15 cellular contexts compared by ENCODE assay signal in genomic region chr16:55437627-55438026, GRCh38. TPM values are rescaled to one million over a fixed set of nuclear protein-coding genes. Genes with fewer than 3 reads are reported as not detected.
DNase-seq lines count a peak whose midpoint lies in the region; ATAC-seq, FAIRE-seq and TF ChIP-seq lines count a peak whose summit lies in the region.
"Had no signal": no experiment of that assay in that cellular context is flagged by ENCODE, and none has a peak within 500 bp of the region (broad histone marks: within the 10 kb centered on the region; RNA-seq: fewer than 3 reads in every experiment).

No MANE protein-coding gene starts in this region.

- 0% methylated on average over 3 of the region's 3 CpGs for WGBS in K562 (ENCODE audit: insufficient coverage, low coverage, missing lambda C conversion rate)

- H3K9me3 Mint-ChIP-seq in naive thymus-derived CD4-positive, alpha-beta T cell: peaks cover 0 to 3% (median 0%) of the 10 kb centered on the region in 11 donors
- H3K9me3 Mint-ChIP-seq: memory B cell had no signal

- H3K4me1 Mint-ChIP-seq in naive thymus-derived CD4-positive, alpha-beta T cell: no peaks in the 10 kb centered on the region
- H3K4me1 Mint-ChIP-seq: memory B cell had no signal

- peak; percentile 90 for DNase-seq in AG10803 (ENCODE audit: low read depth)
- DNase-seq in KG1 (lab: John Stamatoyannopoulos, UW): peak; percentile 22
- DNase-seq in K562 (ENCODE audit: extremely low read depth in 1 of 4, low spot score in 3 of 4): no peak
- no peak for DNase-seq in naive thymus-derived CD4-positive, alpha-beta T cell
- DNase-seq in NCI-H2029 (lab: John Stamatoyannopoulos, UW): no peak
- no peak for DNase-seq in NCI-H1092 treated with DMSO at 0.1 percent for 48 hours (lab: John Stamatoyannopoulos, UW)
- DNase-seq: activated CD4-positive, alpha-beta T cell treated with anti-CD3 and anti-CD28 coated beads, Interleukin-2, amount 50 U/mL, for 48 hours; amygdala; BE2C; erythroblast; NCI-H2171 treated with DMSO at 0.1 percent for 48 hours; right cardiac atrium had no signal

- POLR2A ChIA-PET in K562 (lab: Yijun Ruan, JAX): no interaction called here
- POLR2A ChIA-PET in naive thymus-derived CD4-positive, alpha-beta T cell (lab: Charles Lee): no interaction called here

- no peak overlapping the region for H3K4me2 ChIP-seq in K562 (ENCODE audit: insufficient read depth, low read length)

- ATAC-seq in K562 (no peak), HG03439 (IDR thresholded peaks at IDR 0.05; ENCODE audit: unreplicated experiment) (no peak), HG02852 (IDR thresholded peaks at IDR 0.05; ENCODE audit: unreplicated experiment) (no peak)
- ATAC-seq in naive thymus-derived CD4-positive, alpha-beta T cell: peak; percentile 77

- TF ChIP-seq POLR2A in K562 (conservative IDR thresholded peaks at IDR 0.05): no peak

- H3K36me3 ChIP-seq in K562 (ENCODE audit: control insufficient read depth, insufficient read depth, low read length): no peaks in the 10 kb centered on the region
- H3K36me3 ChIP-seq in naive thymus-derived CD4-positive, alpha-beta T cell (ENCODE audit: control insufficient read depth in 2 of 3, insufficient read depth in 3 of 3, low read length in 3 of 3): no peaks in the 10 kb centered on the region
- H3K36me3 ChIP-seq: BE2C had no signal

- no peak overlapping the region for H3K4me3 Mint-ChIP-seq in naive thymus-derived CD4-positive, alpha-beta T cell
- H3K4me3 Mint-ChIP-seq: memory B cell had no signal

- H3K27ac Mint-ChIP-seq in naive thymus-derived CD4-positive, alpha-beta T cell: no peak overlapping the region
- H3K27ac Mint-ChIP-seq: memory B cell had no signal

- peaks cover 0 to 17% of the 10 kb centered on the region in 2 experiments; a peak in 2 of 5 replicates for H3K27me3 ChIP-seq in K562 (ENCODE audit: control insufficient read depth in 2 of 2, insufficient read depth in 2 of 2, low read length in 2 of 2)
- H3K27me3 ChIP-seq in naive thymus-derived CD4-positive, alpha-beta T cell (ENCODE audit: control insufficient read depth in 2 of 2, insufficient read depth in 2 of 2, low read length in 2 of 2): no peaks in the 10 kb centered on the region

- TF ChIP-seq CTCF in AG10803 (conservative IDR thresholded peaks at IDR 0.05; ENCODE audit: low read length): no peak
- no peak for TF ChIP-seq CTCF in K562 (IDR thresholded peaks at IDR 0.05 in 2 of 3, conservative IDR thresholded peaks at IDR 0.05 in 1 of 3; ENCODE audit: insufficient read depth in 2 of 3, low read depth in 1 of 3, low read length in 3 of 3)

- TF ChIP-seq EP300 in K562 (IDR thresholded peaks at IDR 0.05; ENCODE audit: low read length): no peak

- peaks cover 1 to 21% (median 12%) of the 10 kb centered on the region in 5 donors for H3K27me3 Mint-ChIP-seq in naive thymus-derived CD4-positive, alpha-beta T cell

- H3K9me1 ChIP-seq in K562 (ENCODE audit: control insufficient read depth, insufficient read depth, low read length): no peaks in the 10 kb centered on the region

- FAIRE-seq in K562 (lab: Jason Lieb, UNC): no peak

- H3K9me3 ChIP-seq in K562 (replicated peaks; ENCODE audit: control insufficient read depth, insufficient read depth, low read depth, low read length): no peaks in the 10 kb centered on the region
- no peaks in the 10 kb centered on the region for H3K9me3 ChIP-seq in naive thymus-derived CD4-positive, alpha-beta T cell (ENCODE audit: control insufficient read depth in 2 of 3, low read length in 3 of 3)
- H3K9me3 ChIP-seq: BE2C had no signal

- no peak for TF ChIP-seq RAD21 in K562 (CRISPR knock-in tag; conservative IDR thresholded peaks at IDR 0.05 in 1 of 2, IDR thresholded peaks at IDR 0.05 in 1 of 2)

- BruUV-seq in K562 (replicated peaks; lab: Mats Ljungman, UMichigan): no TSS peak

- no peak overlapping the region for H2AFZ ChIP-seq in K562 (ENCODE audit: low read depth, low read length)

- no peak overlapping the region for H3K9ac ChIP-seq in K562 (ENCODE audit: insufficient read depth in 1 of 2, low read depth in 2 of 2, low read length in 2 of 2)

- H3K79me2 ChIP-seq in K562 (ENCODE audit: control insufficient read depth, insufficient read depth, low read length): no peaks in the 10 kb centered on the region

- intact Hi-C loops in K562 (cut with micrococcal nuclease): no loop called here
- intact Hi-C loops in naive thymus-derived CD4-positive, alpha-beta T cell (cut with micrococcal nuclease): no loop called here

- CTCF ChIA-PET in K562 (lab: Yijun Ruan, JAX; ENCODE audit: low intra/inter-chr PET ratio): no interaction called here
- CTCF ChIA-PET in naive thymus-derived CD4-positive, alpha-beta T cell (lab: Charles Lee): no interaction called here

- in situ Hi-C loops in K562 (cut with MboI): no loop called here

- no peaks in the 10 kb centered on the region for H3K36me3 Mint-ChIP-seq in naive thymus-derived CD4-positive, alpha-beta T cell
- H3K36me3 Mint-ChIP-seq: memory B cell had no signal

- H3K4me1 ChIP-seq in K562 (replicated peaks in 1 of 2; ENCODE audit: control insufficient read depth in 2 of 2, insufficient read depth in 2 of 2, low read length in 2 of 2): peaks cover 8 to 12% of the 10 kb centered on the region in 2 experiments; a peak in 4 of 5 replicates
- no peaks in the 10 kb centered on the region for H3K4me1 ChIP-seq in naive thymus-derived CD4-positive, alpha-beta T cell (ENCODE audit: control insufficient read depth in 2 of 2, insufficient read depth in 2 of 2, low read length in 2 of 2)
- H3K4me1 ChIP-seq: BE2C had no signal

- no peaks in the 10 kb centered on the region for H4K20me1 ChIP-seq in K562 (replicated peaks; ENCODE audit: control insufficient read depth, insufficient read depth, low read length)

- H3K4me3 ChIP-seq in AG10803 (ENCODE audit: low read length): no peak overlapping the region
- H3K4me3 ChIP-seq in K562: no peak overlapping the region
- H3K4me3 ChIP-seq in naive thymus-derived CD4-positive, alpha-beta T cell (ENCODE audit: low read length): no peak overlapping the region

- H3K27ac ChIP-seq in K562 (ENCODE audit: extremely low read depth, low read depth, low read length): no peak overlapping the region
- no peak overlapping the region for H3K27ac ChIP-seq in naive thymus-derived CD4-positive, alpha-beta T cell (ENCODE audit: low read depth, low read length)

TF ChIP-seq in K562, 482 proteins besides CTCF, POLR2A, EP300 and RAD21:
- TF ChIP-seq MTA2 (IDR thresholded peaks at IDR 0.05; ENCODE audit: low read depth) (no peak), KAT7 (CRISPR knock-in tag; IDR thresholded peaks at IDR 0.05; ENCODE audit: borderline replicate concordance) (no peak), MAFG (tag; conservative IDR thresholded peaks at IDR 0.05) (no peak), CEBPG (CRISPR knock-in tag; IDR thresholded peaks at IDR 0.05) (no peak), CEBPG (tag; conservative IDR thresholded peaks at IDR 0.05 in 1 of 2, IDR thresholded peaks at IDR 0.05 in 1 of 2) (peak; percentile 87 to 93), ZNF436 (CRISPR knock-in tag; IDR thresholded peaks at IDR 0.05) (no peak), FOSL1 (tag; conservative IDR thresholded peaks at IDR 0.05) (peak; percentile 90), MCM5 (IDR thresholded peaks at IDR 0.05; ENCODE audit: low read depth) (no peak), MED1 (CRISPR knock-in tag; IDR thresholded peaks at IDR 0.05; ENCODE audit: borderline replicate concordance) (no peak), SNRNP70 (optimal IDR thresholded peaks at IDR 0.05; ENCODE audit: low read depth, low read length) (no peak)
TF ChIP-seq in K562: peak in this region for 2.

RNA-seq across cellular contexts. Expression of gene MMP2, which starts 41.4 kb away (rescaled TPM):
- not detected in 2 replicates for total RNA-seq in K562 (2011; cell fraction: chromatin; rRNA removed; ENCODE audit: low replicate concordance)
- not detected in 2 replicates for total RNA-seq in K562 (2011; cell fraction: nucleolus; rRNA removed)
- not detected in 2 replicates for total RNA-seq in K562 (2011; cell fraction: nucleoplasm; rRNA removed)
- total RNA-seq in K562 (2014; rRNA removed): 0.05 TPM in 1 of 2 replicates, not detected in the other
- not detected in 2 replicates for total RNA-seq in K562 (2014; rRNA removed; fragmentation: Illumina TruSeq; extraction: Trizol)
- not detected in 2 replicates for total RNA-seq in K562 (2015; rRNA removed; fragmentation: Illumina TruSeq; extraction: Trizol)
- total RNA-seq in K562 (2021): 0.53 and 1.4 TPM in 2 replicates
- polyA plus RNA-seq in K562 (2011; rRNA removed): not detected in 2 replicates
- 0.09 and 0.15 TPM in 2 replicates for polyA plus RNA-seq in K562 (2011; cell fraction: cytosol; rRNA removed)
- not detected in 2 replicates for polyA plus RNA-seq in K562 (2011; cell fraction: nucleus; rRNA removed)
- polyA plus RNA-seq in K562 (2012): 0.15 TPM in 1 of 2 replicates, not detected in the other
- not detected in 2 replicates for polyA plus RNA-seq in K562 (2014; fragmentation: Illumina TruSeq; extraction: Trizol)
- not detected for polyA plus RNA-seq in K562 (2014; fragmentation: Nextera tagmentation; extraction: Ambion mirVana)
- not detected in 2 replicates for polyA plus RNA-seq in K562 (2014; rRNA removed)
- polyA minus RNA-seq in K562 (2011; rRNA and poly(A)+ RNA removed): not detected in 2 replicates
- polyA minus RNA-seq in K562 (2011; cell fraction: cytosol; rRNA and poly(A)+ RNA removed): not detected in 2 replicates
- polyA minus RNA-seq in K562 (2011; cell fraction: nucleus; rRNA and poly(A)+ RNA removed): not detected in 2 replicates
- under 1 TPM in 4 of 5 experiments, not detected in 1; 0.51 to 0.59 (median 0.58) TPM for total RNA-seq in naive thymus-derived CD4-positive, alpha-beta T cell
- not detected for polyA plus RNA-seq in naive thymus-derived CD4-positive, alpha-beta T cell

Comparison
In these comparisons a context has a peak if more than half of its experiments do, and no peak if none do; other contexts are left out.
1. DNase-seq: peak in AG10803 (single experiment) and KG1 (single experiment); none in K562 (0 of 4), naive thymus-derived CD4-positive, alpha-beta T cell (0 of 9), NCI-H2029 (single experiment) and NCI-H1092 treated with DMSO at 0.1 percent for 48 hours (single experiment).